ENCODE assay signal across 2 cellular contexts in the genomic region with DNA sequence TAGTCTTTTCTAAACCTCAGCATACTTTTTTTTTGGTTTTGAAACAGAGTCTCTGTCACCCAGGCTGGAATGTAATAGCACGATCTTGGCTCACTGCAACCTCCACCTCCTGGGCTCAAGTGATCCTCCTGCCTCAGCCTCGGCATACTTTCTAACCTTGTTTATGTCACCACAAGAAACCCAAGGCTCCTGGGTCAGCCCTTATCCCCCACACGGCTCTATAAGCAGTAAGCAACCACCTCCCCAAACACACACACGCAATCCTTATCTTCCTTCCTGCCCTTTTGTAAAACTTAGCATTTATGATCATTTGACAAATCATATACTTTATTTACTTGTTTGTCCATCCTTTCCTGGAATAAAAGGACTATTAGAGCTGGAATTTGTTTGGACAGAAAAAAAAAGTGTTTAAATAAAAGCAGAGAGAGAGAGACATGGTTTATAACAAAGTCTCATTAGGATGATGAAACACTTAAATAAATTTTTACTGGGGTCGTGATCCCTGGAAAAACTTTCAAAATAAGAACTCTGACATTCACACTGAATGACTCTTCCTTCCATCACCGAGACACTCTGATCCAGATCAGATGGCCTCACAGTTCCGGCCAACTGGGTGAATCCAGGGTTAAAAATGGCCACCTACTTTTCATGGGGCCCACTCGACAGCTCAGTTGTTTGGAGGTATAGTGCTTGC.
TF ChIP-seq lines count a peak whose summit lies in the region.

No MANE protein-coding gene starts in this region.

TF ChIP-seq in HCT116, 20 proteins besides CTCF, POLR2A, EP300 and RAD21 (continued from another document):
- TF ChIP-seq, protein P1, sequence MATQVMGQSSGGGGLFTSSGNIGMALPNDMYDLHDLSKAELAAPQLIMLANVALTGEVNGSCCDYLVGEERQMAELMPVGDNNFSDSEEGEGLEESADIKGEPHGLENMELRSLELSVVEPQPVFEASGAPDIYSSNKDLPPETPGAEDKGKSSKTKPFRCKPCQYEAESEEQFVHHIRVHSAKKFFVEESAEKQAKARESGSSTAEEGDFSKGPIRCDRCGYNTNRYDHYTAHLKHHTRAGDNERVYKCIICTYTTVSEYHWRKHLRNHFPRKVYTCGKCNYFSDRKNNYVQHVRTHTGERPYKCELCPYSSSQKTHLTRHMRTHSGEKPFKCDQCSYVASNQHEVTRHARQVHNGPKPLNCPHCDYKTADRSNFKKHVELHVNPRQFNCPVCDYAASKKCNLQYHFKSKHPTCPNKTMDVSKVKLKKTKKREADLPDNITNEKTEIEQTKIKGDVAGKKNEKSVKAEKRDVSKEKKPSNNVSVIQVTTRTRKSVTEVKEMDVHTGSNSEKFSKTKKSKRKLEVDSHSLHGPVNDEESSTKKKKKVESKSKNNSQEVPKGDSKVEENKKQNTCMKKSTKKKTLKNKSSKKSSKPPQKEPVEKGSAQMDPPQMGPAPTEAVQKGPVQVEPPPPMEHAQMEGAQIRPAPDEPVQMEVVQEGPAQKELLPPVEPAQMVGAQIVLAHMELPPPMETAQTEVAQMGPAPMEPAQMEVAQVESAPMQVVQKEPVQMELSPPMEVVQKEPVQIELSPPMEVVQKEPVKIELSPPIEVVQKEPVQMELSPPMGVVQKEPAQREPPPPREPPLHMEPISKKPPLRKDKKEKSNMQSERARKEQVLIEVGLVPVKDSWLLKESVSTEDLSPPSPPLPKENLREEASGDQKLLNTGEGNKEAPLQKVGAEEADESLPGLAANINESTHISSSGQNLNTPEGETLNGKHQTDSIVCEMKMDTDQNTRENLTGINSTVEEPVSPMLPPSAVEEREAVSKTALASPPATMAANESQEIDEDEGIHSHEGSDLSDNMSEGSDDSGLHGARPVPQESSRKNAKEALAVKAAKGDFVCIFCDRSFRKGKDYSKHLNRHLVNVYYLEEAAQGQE (IDR thresholded peaks at IDR 0.05; ENCODE audit: low read depth): no peak
- TF ChIP-seq SRF (IDR thresholded peaks at IDR 0.05; ENCODE audit: low read depth): no peak
- TF ChIP-seq, protein P2, sequence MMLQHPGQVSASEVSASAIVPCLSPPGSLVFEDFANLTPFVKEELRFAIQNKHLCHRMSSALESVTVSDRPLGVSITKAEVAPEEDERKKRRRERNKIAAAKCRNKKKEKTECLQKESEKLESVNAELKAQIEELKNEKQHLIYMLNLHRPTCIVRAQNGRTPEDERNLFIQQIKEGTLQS (IDR thresholded peaks at IDR 0.05): no peak
- no peak for TF ChIP-seq EGR1 (IDR thresholded peaks at IDR 0.05; ENCODE audit: low read depth)
- TF ChIP-seq, protein P3, sequence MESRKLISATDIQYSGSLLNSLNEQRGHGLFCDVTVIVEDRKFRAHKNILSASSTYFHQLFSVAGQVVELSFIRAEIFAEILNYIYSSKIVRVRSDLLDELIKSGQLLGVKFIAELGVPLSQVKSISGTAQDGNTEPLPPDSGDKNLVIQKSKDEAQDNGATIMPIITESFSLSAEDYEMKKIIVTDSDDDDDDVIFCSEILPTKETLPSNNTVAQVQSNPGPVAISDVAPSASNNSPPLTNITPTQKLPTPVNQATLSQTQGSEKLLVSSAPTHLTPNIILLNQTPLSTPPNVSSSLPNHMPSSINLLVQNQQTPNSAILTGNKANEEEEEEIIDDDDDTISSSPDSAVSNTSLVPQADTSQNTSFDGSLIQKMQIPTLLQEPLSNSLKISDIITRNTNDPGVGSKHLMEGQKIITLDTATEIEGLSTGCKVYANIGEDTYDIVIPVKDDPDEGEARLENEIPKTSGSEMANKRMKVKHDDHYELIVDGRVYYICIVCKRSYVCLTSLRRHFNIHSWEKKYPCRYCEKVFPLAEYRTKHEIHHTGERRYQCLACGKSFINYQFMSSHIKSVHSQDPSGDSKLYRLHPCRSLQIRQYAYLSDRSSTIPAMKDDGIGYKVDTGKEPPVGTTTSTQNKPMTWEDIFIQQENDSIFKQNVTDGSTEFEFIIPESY (IDR thresholded peaks at IDR 0.05; ENCODE audit: extremely low read depth, insufficient replicate concordance, low read length): no peak

TF ChIP-seq in SK-N-SH treated with all-trans-retinoic acid at 6 μM for 48 hours, 23 proteins besides CTCF, POLR2A, EP300 and RAD21 (continued from another document):
- TF ChIP-seq, protein P4, sequence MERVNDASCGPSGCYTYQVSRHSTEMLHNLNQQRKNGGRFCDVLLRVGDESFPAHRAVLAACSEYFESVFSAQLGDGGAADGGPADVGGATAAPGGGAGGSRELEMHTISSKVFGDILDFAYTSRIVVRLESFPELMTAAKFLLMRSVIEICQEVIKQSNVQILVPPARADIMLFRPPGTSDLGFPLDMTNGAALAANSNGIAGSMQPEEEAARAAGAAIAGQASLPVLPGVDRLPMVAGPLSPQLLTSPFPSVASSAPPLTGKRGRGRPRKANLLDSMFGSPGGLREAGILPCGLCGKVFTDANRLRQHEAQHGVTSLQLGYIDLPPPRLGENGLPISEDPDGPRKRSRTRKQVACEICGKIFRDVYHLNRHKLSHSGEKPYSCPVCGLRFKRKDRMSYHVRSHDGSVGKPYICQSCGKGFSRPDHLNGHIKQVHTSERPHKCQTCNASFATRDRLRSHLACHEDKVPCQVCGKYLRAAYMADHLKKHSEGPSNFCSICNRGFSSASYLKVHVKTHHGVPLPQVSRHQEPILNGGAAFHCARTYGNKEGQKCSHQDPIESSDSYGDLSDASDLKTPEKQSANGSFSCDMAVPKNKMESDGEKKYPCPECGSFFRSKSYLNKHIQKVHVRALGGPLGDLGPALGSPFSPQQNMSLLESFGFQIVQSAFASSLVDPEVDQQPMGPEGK (CRISPR knock-in tag; IDR thresholded peaks at IDR 0.05; ENCODE audit: borderline replicate concordance): no peak
- TF ChIP-seq ZNF8 (CRISPR knock-in tag; IDR thresholded peaks at IDR 0.05): no peak
- no peak for TF ChIP-seq ZC3H10 (CRISPR knock-in tag; IDR thresholded peaks at IDR 0.05)
- TF ChIP-seq ZFP30 (CRISPR knock-in tag; IDR thresholded peaks at IDR 0.05): no peak
- TF ChIP-seq ISL1 (CRISPR knock-in tag; IDR thresholded peaks at IDR 0.05): no peak; the same call in 1 of the 2 replicates
- TF ChIP-seq, protein P5, sequence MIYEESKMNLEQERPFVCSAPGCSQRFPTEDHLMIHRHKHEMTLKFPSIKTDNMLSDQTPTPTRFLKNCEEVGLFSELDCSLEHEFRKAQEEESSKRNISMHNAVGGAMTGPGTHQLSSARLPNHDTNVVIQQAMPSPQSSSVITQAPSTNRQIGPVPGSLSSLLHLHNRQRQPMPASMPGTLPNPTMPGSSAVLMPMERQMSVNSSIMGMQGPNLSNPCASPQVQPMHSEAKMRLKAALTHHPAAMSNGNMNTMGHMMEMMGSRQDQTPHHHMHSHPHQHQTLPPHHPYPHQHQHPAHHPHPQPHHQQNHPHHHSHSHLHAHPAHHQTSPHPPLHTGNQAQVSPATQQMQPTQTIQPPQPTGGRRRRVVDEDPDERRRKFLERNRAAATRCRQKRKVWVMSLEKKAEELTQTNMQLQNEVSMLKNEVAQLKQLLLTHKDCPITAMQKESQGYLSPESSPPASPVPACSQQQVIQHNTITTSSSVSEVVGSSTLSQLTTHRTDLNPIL (CRISPR knock-in tag; IDR thresholded peaks at IDR 0.05; ENCODE audit: low read depth): no peak
- TF ChIP-seq, protein P6, sequence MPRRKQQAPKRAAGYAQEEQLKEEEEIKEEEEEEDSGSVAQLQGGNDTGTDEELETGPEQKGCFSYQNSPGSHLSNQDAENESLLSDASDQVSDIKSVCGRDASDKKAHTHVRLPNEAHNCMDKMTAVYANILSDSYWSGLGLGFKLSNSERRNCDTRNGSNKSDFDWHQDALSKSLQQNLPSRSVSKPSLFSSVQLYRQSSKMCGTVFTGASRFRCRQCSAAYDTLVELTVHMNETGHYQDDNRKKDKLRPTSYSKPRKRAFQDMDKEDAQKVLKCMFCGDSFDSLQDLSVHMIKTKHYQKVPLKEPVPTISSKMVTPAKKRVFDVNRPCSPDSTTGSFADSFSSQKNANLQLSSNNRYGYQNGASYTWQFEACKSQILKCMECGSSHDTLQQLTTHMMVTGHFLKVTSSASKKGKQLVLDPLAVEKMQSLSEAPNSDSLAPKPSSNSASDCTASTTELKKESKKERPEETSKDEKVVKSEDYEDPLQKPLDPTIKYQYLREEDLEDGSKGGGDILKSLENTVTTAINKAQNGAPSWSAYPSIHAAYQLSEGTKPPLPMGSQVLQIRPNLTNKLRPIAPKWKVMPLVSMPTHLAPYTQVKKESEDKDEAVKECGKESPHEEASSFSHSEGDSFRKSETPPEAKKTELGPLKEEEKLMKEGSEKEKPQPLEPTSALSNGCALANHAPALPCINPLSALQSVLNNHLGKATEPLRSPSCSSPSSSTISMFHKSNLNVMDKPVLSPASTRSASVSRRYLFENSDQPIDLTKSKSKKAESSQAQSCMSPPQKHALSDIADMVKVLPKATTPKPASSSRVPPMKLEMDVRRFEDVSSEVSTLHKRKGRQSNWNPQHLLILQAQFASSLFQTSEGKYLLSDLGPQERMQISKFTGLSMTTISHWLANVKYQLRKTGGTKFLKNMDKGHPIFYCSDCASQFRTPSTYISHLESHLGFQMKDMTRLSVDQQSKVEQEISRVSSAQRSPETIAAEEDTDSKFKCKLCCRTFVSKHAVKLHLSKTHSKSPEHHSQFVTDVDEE (CRISPR knock-in tag; IDR thresholded peaks at IDR 0.05): no peak
- TF ChIP-seq RARB (CRISPR knock-in tag; IDR thresholded peaks at IDR 0.05): no peak
- TF ChIP-seq ESRRG (CRISPR knock-in tag; IDR thresholded peaks at IDR 0.05): no peak
- TF ChIP-seq SNAI2 (CRISPR knock-in tag; IDR thresholded peaks at IDR 0.05): no peak
- TF ChIP-seq TCF4 (CRISPR knock-in tag; IDR thresholded peaks at IDR 0.05; ENCODE audit: borderline replicate concordance): no peak
- TF ChIP-seq, protein P7, sequence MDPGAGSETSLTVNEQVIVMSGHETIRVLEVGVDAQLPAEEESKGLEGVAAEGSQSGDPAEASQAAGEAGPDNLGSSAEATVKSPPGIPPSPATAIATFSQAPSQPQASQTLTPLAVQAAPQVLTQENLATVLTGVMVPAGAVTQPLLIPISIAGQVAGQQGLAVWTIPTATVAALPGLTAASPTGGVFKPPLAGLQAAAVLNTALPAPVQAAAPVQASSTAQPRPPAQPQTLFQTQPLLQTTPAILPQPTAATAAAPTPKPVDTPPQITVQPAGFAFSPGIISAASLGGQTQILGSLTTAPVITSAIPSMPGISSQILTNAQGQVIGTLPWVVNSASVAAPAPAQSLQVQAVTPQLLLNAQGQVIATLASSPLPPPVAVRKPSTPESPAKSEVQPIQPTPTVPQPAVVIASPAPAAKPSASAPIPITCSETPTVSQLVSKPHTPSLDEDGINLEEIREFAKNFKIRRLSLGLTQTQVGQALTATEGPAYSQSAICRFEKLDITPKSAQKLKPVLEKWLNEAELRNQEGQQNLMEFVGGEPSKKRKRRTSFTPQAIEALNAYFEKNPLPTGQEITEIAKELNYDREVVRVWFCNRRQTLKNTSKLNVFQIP (CRISPR knock-in tag; IDR thresholded peaks at IDR 0.05; ENCODE audit: borderline replicate concordance, low read depth): no peak
